34 cellular contexts compared by ENCODE assay signal in the genomic region with DNA sequence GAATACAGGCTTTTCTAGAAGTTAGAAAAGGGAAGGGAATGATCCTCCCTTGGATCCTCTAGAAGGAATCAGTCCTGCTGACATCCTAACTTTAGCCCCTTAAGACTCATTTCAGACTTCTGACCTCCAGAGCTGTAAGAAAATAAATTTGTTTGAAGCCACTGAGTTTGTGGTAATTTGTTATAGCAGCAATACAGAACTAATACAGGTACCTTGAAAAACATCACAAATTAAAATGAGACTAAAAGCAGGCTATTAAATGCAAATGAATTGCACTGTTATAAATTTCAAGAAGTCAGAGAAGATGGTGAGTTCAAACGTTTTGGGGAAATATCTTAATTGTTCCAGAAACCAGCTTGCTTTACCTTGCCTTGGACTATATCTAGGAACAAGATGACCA.
"Had no signal": no experiment of that assay in that cellular context is flagged by ENCODE, and none has a peak within 500 bp of the region (broad histone marks: within the 10 kb centered on the region; RNA-seq: fewer than 3 reads in every experiment).

No MANE protein-coding gene starts in this region.

- H3K4me3 ChIP-seq: MG63 had no signal

- H3K4me2 ChIP-seq: KMS-11 had no signal

- H3K9me3 ChIP-seq: MG63 had no signal

- H3K36me3 ChIP-seq: MG63 had no signal

- H3K9ac ChIP-seq: KMS-11 had no signal

- H3K27ac ChIP-seq: KMS-11 had no signal

- DNase-seq: Karpas-422, Kasumi-1, MG63, MM.1S, MV-4-11, NCI-H1048, NCI-H1092, NCI-H1092 treated with DMSO at 0.1 percent for 48 hours, NCI-H1105, NCI-H1417, NCI-H1417 treated with DMSO at 0.1 percent for 48 hours, NCI-H1436, NCI-H1436 treated with DMSO at 0.1 percent for 48 hours, NCI-H146, NCI-H1694, NCI-H1694 treated with DMSO at 0.1 percent for 48 hours, NCI-H187, NCI-H187 treated with DMSO at 0.1 percent for 48 hours, NCI-H1930, NCI-H2029, NCI-H2029 treated with DMSO at 0.1 percent for 48 hours, NCI-H2081, NCI-H2081 treated with DMSO at 0.1 percent for 48 hours, NCI-H2107, NCI-H2171, NCI-H2171 treated with DMSO at 0.1 percent for 48 hours, NCI-H2227 treated with DMSO at 0.1 percent for 48 hours, NCI-H226, NCI-H345, NCI-H446, NCI-H446 treated with DMSO at 0.1 percent for 48 hours, NCI-H510A, NCI-H510A treated with DMSO at 0.1 percent for 48 hours had no signal

- H3K27me3 ChIP-seq: MG63 had no signal
